In genomic region chr12:47947273-47947672, GRCh38 we compare ENCODE assay signal across 29 cellular contexts. TPM values are rescaled to one million over a fixed set of nuclear protein-coding genes. Genes with fewer than 3 reads are reported as not detected.
DNase-seq lines count a peak whose midpoint lies in the region; FAIRE-seq and TF ChIP-seq lines count a peak whose summit lies in the region.
"Had no signal": no experiment of that assay in that cellular context is flagged by ENCODE, and none has a peak within 500 bp of the region (broad histone marks: within the 10 kb centered on the region; RNA-seq: fewer than 3 reads in every experiment).

No MANE protein-coding gene starts in this region.

- H3K4me1 ChIP-seq in small intestine (ENCODE audit: control insufficient read depth in 2 of 2, insufficient read depth in 1 of 2, low read depth in 1 of 2, low read length in 1 of 2) = peaks cover 4 to 11% of the 10 kb centered on the region in 2 donors
- no peaks in the 10 kb centered on the region for H3K4me1 ChIP-seq in effector memory CD4-positive, alpha-beta T cell (ENCODE audit: control insufficient read depth, insufficient read depth, low read length, poor library complexity, severe bottlenecking)

- no peak overlapping the region for H3K4me3 ChIP-seq in MG63
- no peak overlapping the region for H3K4me3 ChIP-seq in choroid plexus epithelial cell (ENCODE audit: low read depth, low read length)
- H3K4me3 ChIP-seq in small intestine (ENCODE audit: low read depth in 1 of 2, low read length in 2 of 2) = no peak overlapping the region
- no peak overlapping the region for H3K4me3 ChIP-seq in effector memory CD4-positive, alpha-beta T cell (ENCODE audit: insufficient read depth, low read depth, low read length, poor library complexity, severe bottlenecking)
- H3K4me3 ChIP-seq: body of pancreas, heart right ventricle, lower lobe of right lung, mucosa of descending colon, stomach, tibial artery had no signal

- H3K27me3 ChIP-seq in MG63 = no peaks in the 10 kb centered on the region
- H3K27me3 ChIP-seq in small intestine (ENCODE audit: control insufficient read depth in 2 of 2, insufficient read depth in 2 of 2, low read length in 2 of 2) = no peaks in the 10 kb centered on the region
- H3K27me3 ChIP-seq in effector memory CD4-positive, alpha-beta T cell (replicated peaks; ENCODE audit: control insufficient read depth, insufficient read depth, low read length, poor library complexity, severe bottlenecking) = peaks cover 5% of the 10 kb centered on the region
- H3K27me3 ChIP-seq: body of pancreas had no signal

- no peaks in the 10 kb centered on the region for H3K36me3 Mint-ChIP-seq in nephron (ENCODE audit: low read depth)

- DNase-seq in MG63 = peak; percentile 19
- peak; percentile 13 for DNase-seq in choroid plexus epithelial cell (ENCODE audit: low read depth)
- DNase-seq in small intestine = no peak
- DNase-seq in activated naive CD4-positive, alpha-beta T cell (lab: John Stamatoyannopoulos, UW) = no peak
- DNase-seq in GM12892 (ENCODE audit: insufficient read length) = no peak
- DNase-seq in effector memory CD4-positive, alpha-beta T cell = no peak
- DNase-seq: activated CD4-positive, alpha-beta T cell treated with anti-CD3 and anti-CD28 coated beads for 48 hours; activated T-cell treated with anti-CD3 and anti-CD28 coated beads, Interleukin-2, amount 50 U/mL, for 24 hours; body of pancreas; cerebellar nuclear complex; effector CD4-positive, alpha-beta T cell; heart right ventricle; kidney glomerular epithelial cell; MM.1S; NCI-H1417; NCI-H2029 treated with DMSO at 0.1 percent for 48 hours; OCI-M1; stomach; tibial artery had no signal

- H3K27ac ChIP-seq in small intestine (ENCODE audit: low read depth in 1 of 2, low read length in 1 of 2) = peak overlapping the region; percentile 50 to 75
- no peak overlapping the region for H3K27ac ChIP-seq in effector memory CD4-positive, alpha-beta T cell (ENCODE audit: insufficient read depth, low read length, poor library complexity, severe bottlenecking)
- H3K27ac ChIP-seq: body of pancreas, heart right ventricle, lower lobe of right lung, stomach, tibial artery, VCaP had no signal

- peak overlapping the region; percentile 18 to 32 (median 21) for H3K4me3 Mint-ChIP-seq in nephron
- H3K4me3 Mint-ChIP-seq: activated T-cell treated with anti-CD3 and anti-CD28 coated beads, Interleukin-2, amount 50 U/mL, for 24 hours; T-helper 2 cell treated with Interferon-gamma antibody and Interleukin-4, amounts not matched to agents 5 μg/mL and 100 μg/mL, for 36 hours had no signal

- 47 to 57% (median 55%) methylated on average over 11 of the region's 11 CpGs for WGBS in small intestine, 3 donors

- no peak for TF ChIP-seq POLR2A in GM12892 (IDR thresholded peaks at IDR 0.05; ENCODE audit: low read depth, low read length)

- H3K36me3 ChIP-seq in MG63 = no peaks in the 10 kb centered on the region
- no peaks in the 10 kb centered on the region for H3K36me3 ChIP-seq in small intestine (ENCODE audit: control insufficient read depth in 2 of 2, insufficient read depth in 2 of 2, low read length in 2 of 2)
- no peaks in the 10 kb centered on the region for H3K36me3 ChIP-seq in effector memory CD4-positive, alpha-beta T cell (ENCODE audit: control insufficient read depth, insufficient read depth, low read length)
- H3K36me3 ChIP-seq: heart right ventricle, lower lobe of right lung, stomach, tibial artery had no signal

- H3K9me3 ChIP-seq in MG63 (no peaks in the 10 kb centered on the region), small intestine (ENCODE audit: control insufficient read depth, low read depth) (no peaks in the 10 kb centered on the region)
- H3K9me3 ChIP-seq in effector memory CD4-positive, alpha-beta T cell (ENCODE audit: control insufficient read depth, low read length) = no peaks in the 10 kb centered on the region
- H3K9me3 ChIP-seq: body of pancreas, heart right ventricle, lower lobe of right lung, mucosa of descending colon, stomach, tibial artery had no signal

- peaks cover 14% of the 10 kb centered on the region for H3K27me3 Mint-ChIP-seq in nephron (ENCODE audit: low read depth)

- H3K9me3 Mint-ChIP-seq in nephron = no peaks in the 10 kb centered on the region
- H3K9me3 Mint-ChIP-seq: activated T-cell treated with anti-CD3 and anti-CD28 coated beads, Interleukin-2, amount 50 U/mL, for 24 hours; T-helper 2 cell treated with Interferon-gamma antibody and Interleukin-4, amounts not matched to agents 5 μg/mL and 100 μg/mL, for 36 hours had no signal

- FAIRE-seq in small intestine (lab: Jason Lieb, UNC) = no peak
- no peak for FAIRE-seq in GM12892 (lab: Jason Lieb, UNC)
- FAIRE-seq: GM18507 had no signal

- peak overlapping the region; percentile 87 to 95 (median 94) for H3K27ac Mint-ChIP-seq in nephron
- H3K27ac Mint-ChIP-seq: progenitor cell of endocrine pancreas; T-helper 2 cell treated with Interferon-gamma antibody and Interleukin-4, amounts not matched to agents 5 μg/mL and 100 μg/mL, for 36 hours had no signal

- TF ChIP-seq CTCF in choroid plexus epithelial cell (conservative IDR thresholded peaks at IDR 0.05; ENCODE audit: low read depth, low read length) (no peak), nephron (IDR thresholded peaks at IDR 0.05; ENCODE audit: unreplicated experiment in 3 of 3) (no peak)

- H3K4me1 Mint-ChIP-seq in nephron = peaks cover 56% of the 10 kb centered on the region

RNA-seq across cellular contexts. Expression of gene TMEM106C, which starts 16.1 kb away (rescaled TPM):
- total RNA-seq in MG63 (2014; rRNA removed; shearing (Covaris generic); ENCODE audit: low replicate concordance) = 130 and 148 TPM in 2 replicates
- polyA plus RNA-seq in small intestine = 100 to 1,000 TPM; 140 to 211 (median 143) TPM
- polyA plus RNA-seq in GM12892 (2012; ENCODE audit: missing spikeins) = 118 TPM

RNA-seq across cellular contexts. Expression of gene VDR, which starts 42.5 kb away (rescaled TPM):
- total RNA-seq in MG63 (2014; rRNA removed; shearing (Covaris generic); ENCODE audit: low replicate concordance) = 14.7 and 15.9 TPM in 2 replicates
- 10 to 100 TPM; 36.7 to 61.0 (median 47.0) TPM for polyA plus RNA-seq in small intestine
- 12.0 TPM for polyA plus RNA-seq in GM12892 (2012; ENCODE audit: missing spikeins)
- polyA plus RNA-seq: neural cell had no signal

RNA-seq across cellular contexts. Expression of gene COL2A1, which starts 57.0 kb away (rescaled TPM):
- total RNA-seq in MG63 (2014; rRNA removed; shearing (Covaris generic); ENCODE audit: low replicate concordance) = not detected in 2 replicates
- polyA plus RNA-seq in small intestine = under 1 TPM in 1 of 3 donors, not detected in 2; 0.19 TPM
- 0.13 TPM for polyA plus RNA-seq in GM12892 (2012; ENCODE audit: missing spikeins)
- total RNA-seq: body of pancreas, lower lobe of right lung, Right ventricle myocardium inferior had no signal
- polyA plus RNA-seq: BJ had no signal

Comparison
In these comparisons a context has a peak if more than half of its experiments do, and no peak if none do; other contexts are left out.
1. DNase-seq: peak in MG63 (single experiment) and choroid plexus epithelial cell (single experiment); none in small intestine (single experiment), activated naive CD4-positive, alpha-beta T cell (0 of 4), GM12892 (single experiment) and effector memory CD4-positive, alpha-beta T cell (0 of 3).